Comparison of ENCODE assay signal across 8 cellular contexts in the genomic region with DNA sequence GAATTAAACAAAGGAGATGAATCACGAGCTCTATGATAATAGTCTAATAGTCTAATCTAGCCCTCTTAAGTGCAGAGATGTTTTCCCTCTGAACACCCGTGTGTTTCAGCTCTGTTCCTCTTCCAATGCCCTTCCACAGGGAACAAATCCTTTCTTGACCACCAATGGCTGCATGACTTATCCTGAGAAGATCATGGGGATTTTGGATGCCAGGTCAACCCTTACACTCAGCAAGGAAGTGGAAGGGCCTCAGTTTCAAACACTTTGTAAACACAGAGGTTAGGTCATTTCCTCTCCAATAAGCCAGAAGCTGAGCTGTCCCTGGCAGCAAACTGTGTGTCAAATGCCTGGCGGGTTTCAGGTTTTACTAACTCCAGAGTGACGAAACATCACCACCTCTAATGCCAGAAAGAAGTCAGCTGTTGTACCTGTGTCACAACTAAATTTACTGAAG.
DNase-seq lines count a peak whose midpoint lies in the region; ATAC-seq, FAIRE-seq and TF ChIP-seq lines count a peak whose summit lies in the region.

No MANE protein-coding gene starts in this region.

- WGBS in K562 (ENCODE audit: insufficient coverage, low coverage, missing lambda C conversion rate) = 0% methylated on average over 4 of the region's 4 CpGs

- H3K9me1 ChIP-seq in K562 (ENCODE audit: control insufficient read depth, insufficient read depth, low read length) = no peaks in the 10 kb centered on the region

- H3K27ac ChIP-seq in K562 (ENCODE audit: extremely low read depth, low read depth, low read length) (no peak overlapping the region), vagina (peak overlapping the region; percentile 67)

- H4K20me1 ChIP-seq in K562 (replicated peaks; ENCODE audit: control insufficient read depth, insufficient read depth, low read length) = no peaks in the 10 kb centered on the region

- no peak overlapping the region for H3K4me2 ChIP-seq in K562 (ENCODE audit: insufficient read depth, low read length)

- H3K27me3 ChIP-seq in K562 (ENCODE audit: control insufficient read depth in 2 of 2, insufficient read depth in 2 of 2, low read length in 2 of 2) (no peaks in the 10 kb centered on the region), vagina (no peaks in the 10 kb centered on the region), Caco-2 (replicated peaks; ENCODE audit: control insufficient read depth, insufficient read depth, low read length) (no peaks in the 10 kb centered on the region)

- no peak for TF ChIP-seq EP300 in K562 (IDR thresholded peaks at IDR 0.05; ENCODE audit: low read length)

- no peak overlapping the region for H3K9ac ChIP-seq in K562 (ENCODE audit: insufficient read depth in 1 of 2, low read depth in 2 of 2, low read length in 2 of 2)

- in situ Hi-C loops in K562 (cut with MboI) = no loop called here

- TF ChIP-seq RAD21 in K562 (CRISPR knock-in tag; conservative IDR thresholded peaks at IDR 0.05 in 1 of 2, IDR thresholded peaks at IDR 0.05 in 1 of 2) = no peak

- POLR2A ChIA-PET in K562 (lab: Yijun Ruan, JAX) (no interaction called here), Caco-2 (lab: Charles Lee) (no interaction called here)

- peak; percentile 92 for DNase-seq in AG10803 (ENCODE audit: low read depth)
- peak; percentile 81 for DNase-seq in HS-27A (ENCODE audit: low read depth)
- DNase-seq in K562 (ENCODE audit: extremely low read depth in 1 of 4, low spot score in 3 of 4) = no peak
- peak in 1 of 2 donors; percentile 66 for DNase-seq in left colon
- peak in 1 of 2 donors; percentile 95 for DNase-seq in vagina (ENCODE audit: extremely low spot score in 2 of 2)
- no peak for DNase-seq in NCI-H774 (lab: John Stamatoyannopoulos, UW)
- no peak for DNase-seq in Caco-2

- peaks cover 14% of the 10 kb centered on the region for H3K36me3 Mint-ChIP-seq in Caco-2 (ENCODE audit: insufficient read depth, unreplicated experiment)

- H3K36me3 ChIP-seq in K562 (ENCODE audit: control insufficient read depth, insufficient read depth, low read length) (no peaks in the 10 kb centered on the region), vagina (no peaks in the 10 kb centered on the region), Caco-2 (ENCODE audit: control insufficient read depth, insufficient read depth, low read length) (no peaks in the 10 kb centered on the region)

- H3K4me1 ChIP-seq in K562 (replicated peaks in 1 of 2; ENCODE audit: control insufficient read depth in 2 of 2, insufficient read depth in 2 of 2, low read length in 2 of 2) (no peaks in the 10 kb centered on the region), vagina (peaks cover 49% of the 10 kb centered on the region), Caco-2 (no peaks in the 10 kb centered on the region)

- H3K9me3 ChIP-seq in K562 (replicated peaks; ENCODE audit: control insufficient read depth, insufficient read depth, low read depth, low read length) = no peaks in the 10 kb centered on the region
- H3K9me3 ChIP-seq in vagina = no peaks in the 10 kb centered on the region
- H3K9me3 ChIP-seq in Caco-2 = no peaks in the 10 kb centered on the region

- H3K4me3 Mint-ChIP-seq in Caco-2 (ENCODE audit: unreplicated experiment) = no peak overlapping the region

- CTCF ChIA-PET in K562 (lab: Yijun Ruan, JAX; ENCODE audit: low intra/inter-chr PET ratio) (no interaction called here), Caco-2 (lab: Charles Lee) (no interaction called here)

- H3K4me1 Mint-ChIP-seq in Caco-2 (ENCODE audit: low read depth, unreplicated experiment) = no peaks in the 10 kb centered on the region

- FAIRE-seq in K562 (lab: Jason Lieb, UNC) = peak; percentile 56

- no peaks in the 10 kb centered on the region for H3K27me3 Mint-ChIP-seq in Caco-2 (ENCODE audit: insufficient read depth, unreplicated experiment)

- BruUV-seq in K562 (replicated peaks; lab: Mats Ljungman, UMichigan) (no TSS peak), Caco-2 (replicated peaks; lab: Mats Ljungman, UMichigan) (no TSS peak)

- no peak overlapping the region for H3K4me3 ChIP-seq in AG10803 (ENCODE audit: low read length)
- H3K4me3 ChIP-seq in K562 = no peak overlapping the region
- H3K4me3 ChIP-seq in vagina = no peak overlapping the region
- no peak overlapping the region for H3K4me3 ChIP-seq in Caco-2 (ENCODE audit: low read depth, low read length)

- no peak overlapping the region for H3K27ac Mint-ChIP-seq in Caco-2 (ENCODE audit: unreplicated experiment)

- ATAC-seq in K562 (no peak), left colon (peak; percentile 81), HG03039 (IDR thresholded peaks at IDR 0.05; ENCODE audit: unreplicated experiment) (no peak)

- no peak overlapping the region for H2AFZ ChIP-seq in K562 (ENCODE audit: low read depth, low read length)

- no peak for TF ChIP-seq POLR2A in K562 (conservative IDR thresholded peaks at IDR 0.05)
- TF ChIP-seq POLR2A in vagina (IDR thresholded peaks at IDR 0.05) = no peak

- no peak for TF ChIP-seq CTCF in AG10803 (conservative IDR thresholded peaks at IDR 0.05; ENCODE audit: low read length)
- no peak for TF ChIP-seq CTCF in K562 (IDR thresholded peaks at IDR 0.05 in 2 of 3, conservative IDR thresholded peaks at IDR 0.05 in 1 of 3; ENCODE audit: insufficient read depth in 2 of 3, low read depth in 1 of 3, low read length in 3 of 3)
- no peak for TF ChIP-seq CTCF in vagina (IDR thresholded peaks at IDR 0.05)
- TF ChIP-seq CTCF in Caco-2 (IDR thresholded peaks at IDR 0.05; ENCODE audit: insufficient read depth in 1 of 2, low read depth in 1 of 2, low read length in 1 of 2, severe bottlenecking in 1 of 2, unreplicated experiment in 1 of 2) = no peak

- no peaks in the 10 kb centered on the region for H3K9me3 Mint-ChIP-seq in Caco-2 (ENCODE audit: unreplicated experiment)

- intact Hi-C loops in K562 (cut with micrococcal nuclease) = no loop called here
- intact Hi-C loops in left colon (cut with DNase I, micrococcal nuclease) = no loop called here
- intact Hi-C loops in vagina (cut with DNase I) = no loop called here
- intact Hi-C loops in Caco-2 (cut with micrococcal nuclease; ENCODE audit: unreplicated experiment) = no loop called here

- no peaks in the 10 kb centered on the region for H3K79me2 ChIP-seq in K562 (ENCODE audit: control insufficient read depth, insufficient read depth, low read length)

TF ChIP-seq in K562, 482 proteins besides CTCF, POLR2A, EP300 and RAD21:
- no peak for TF ChIP-seq ZBTB17 (CRISPR knock-in tag; IDR thresholded peaks at IDR 0.05)
- no peak for TF ChIP-seq FOXA3 (CRISPR knock-in tag; conservative IDR thresholded peaks at IDR 0.05 in 1 of 2, IDR thresholded peaks at IDR 0.05 in 1 of 2)
- no peak for TF ChIP-seq ETV1 (tag; conservative IDR thresholded peaks at IDR 0.05; ENCODE audit: low read depth)
- no peak for TF ChIP-seq FOXJ2 (tag; IDR thresholded peaks at IDR 0.05)
- no peak for TF ChIP-seq MXI1 (IDR thresholded peaks at IDR 0.05; ENCODE audit: low read depth, low read length)
- TF ChIP-seq, protein P1, sequence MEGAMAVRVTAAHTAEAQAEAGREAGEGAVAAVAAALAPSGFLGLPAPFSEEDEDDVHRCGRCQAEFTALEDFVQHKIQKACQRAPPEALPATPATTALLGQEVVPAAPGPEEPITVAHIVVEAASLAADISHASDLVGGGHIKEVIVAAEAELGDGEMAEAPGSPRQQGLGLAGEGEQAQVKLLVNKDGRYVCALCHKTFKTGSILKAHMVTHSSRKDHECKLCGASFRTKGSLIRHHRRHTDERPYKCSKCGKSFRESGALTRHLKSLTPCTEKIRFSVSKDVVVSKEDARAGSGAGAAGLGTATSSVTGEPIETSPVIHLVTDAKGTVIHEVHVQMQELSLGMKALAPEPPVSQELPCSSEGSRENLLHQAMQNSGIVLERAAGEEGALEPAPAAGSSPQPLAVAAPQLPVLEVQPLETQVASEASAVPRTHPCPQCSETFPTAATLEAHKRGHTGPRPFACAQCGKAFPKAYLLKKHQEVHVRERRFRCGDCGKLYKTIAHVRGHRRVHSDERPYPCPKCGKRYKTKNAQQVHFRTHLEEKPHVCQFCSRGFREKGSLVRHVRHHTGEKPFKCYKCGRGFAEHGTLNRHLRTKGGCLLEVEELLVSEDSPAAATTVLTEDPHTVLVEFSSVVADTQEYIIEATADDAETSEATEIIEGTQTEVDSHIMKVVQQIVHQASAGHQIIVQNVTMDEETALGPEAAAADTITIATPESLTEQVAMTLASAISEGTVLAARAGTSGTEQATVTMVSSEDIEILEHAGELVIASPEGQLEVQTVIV (CRISPR knock-in tag; IDR thresholded peaks at IDR 0.05; ENCODE audit: borderline replicate concordance) = no peak
- TF ChIP-seq, protein P2, sequence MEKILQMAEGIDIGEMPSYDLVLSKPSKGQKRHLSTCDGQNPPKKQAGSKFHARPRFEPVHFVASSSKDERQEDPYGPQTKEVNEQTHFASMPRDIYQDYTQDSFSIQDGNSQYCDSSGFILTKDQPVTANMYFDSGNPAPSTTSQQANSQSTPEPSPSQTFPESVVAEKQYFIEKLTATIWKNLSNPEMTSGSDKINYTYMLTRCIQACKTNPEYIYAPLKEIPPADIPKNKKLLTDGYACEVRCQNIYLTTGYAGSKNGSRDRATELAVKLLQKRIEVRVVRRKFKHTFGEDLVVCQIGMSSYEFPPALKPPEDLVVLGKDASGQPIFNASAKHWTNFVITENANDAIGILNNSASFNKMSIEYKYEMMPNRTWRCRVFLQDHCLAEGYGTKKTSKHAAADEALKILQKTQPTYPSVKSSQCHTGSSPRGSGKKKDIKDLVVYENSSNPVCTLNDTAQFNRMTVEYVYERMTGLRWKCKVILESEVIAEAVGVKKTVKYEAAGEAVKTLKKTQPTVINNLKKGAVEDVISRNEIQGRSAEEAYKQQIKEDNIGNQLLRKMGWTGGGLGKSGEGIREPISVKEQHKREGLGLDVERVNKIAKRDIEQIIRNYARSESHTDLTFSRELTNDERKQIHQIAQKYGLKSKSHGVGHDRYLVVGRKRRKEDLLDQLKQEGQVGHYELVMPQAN (IDR thresholded peaks at IDR 0.05; ENCODE audit: borderline replicate concordance) = no peak
- no peak for TF ChIP-seq KLF6 (CRISPR knock-in tag; IDR thresholded peaks at IDR 0.05; ENCODE audit: borderline replicate concordance)

Comparison
In these comparisons a context has a peak if more than half of its experiments do, and no peak if none do; other contexts are left out.
1. DNase-seq: peak in AG10803 (single experiment) and HS-27A (single experiment); none in K562 (0 of 4), NCI-H774 (single experiment) and Caco-2 (0 of 2).